ENCODE assay signal across 8 cellular contexts in the genomic region with DNA sequence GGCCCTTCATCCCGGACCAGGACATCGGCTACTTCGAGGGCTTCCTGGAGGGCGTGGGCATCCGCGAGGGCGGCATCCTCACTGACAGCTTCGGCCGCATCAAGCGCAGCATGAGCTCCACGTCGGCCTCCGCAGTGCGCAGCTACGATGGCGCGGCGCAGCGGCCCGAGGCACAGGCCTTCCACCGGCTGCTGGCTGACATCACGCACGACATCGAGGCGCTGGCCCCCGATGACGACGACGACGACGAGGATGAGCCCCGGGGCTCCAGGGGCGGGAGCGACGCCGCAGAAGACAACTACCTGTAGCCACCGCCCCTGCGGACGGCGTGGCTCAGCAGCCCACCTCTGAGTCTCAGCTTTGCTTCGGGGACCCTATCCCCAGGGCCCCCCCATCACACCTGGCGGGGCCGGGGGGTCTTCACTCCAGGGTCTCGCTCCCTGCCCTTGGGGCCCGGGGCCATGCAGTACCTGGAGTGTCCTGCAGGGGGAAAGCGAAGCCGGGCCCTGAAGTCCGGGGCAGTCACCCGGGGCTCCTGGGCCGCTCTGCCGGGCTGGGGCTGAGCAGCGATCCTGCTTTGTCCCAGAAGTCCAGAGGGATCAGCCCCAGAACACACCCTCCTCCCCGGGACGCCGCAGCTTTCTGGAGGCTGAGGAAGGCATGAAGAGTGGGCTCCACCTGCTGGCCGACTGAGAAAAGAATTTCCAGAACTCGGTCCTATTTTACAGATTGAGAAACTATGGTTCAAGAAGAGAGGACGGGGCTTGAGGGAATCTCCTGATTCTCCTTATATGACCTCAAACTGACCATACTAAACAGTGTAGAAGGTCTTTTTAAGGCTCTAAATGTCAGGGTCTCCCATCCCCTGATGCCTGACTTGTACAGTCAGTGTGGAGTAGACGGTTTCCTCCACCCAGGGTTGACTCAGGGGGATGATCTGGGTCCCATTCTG. TPM values are rescaled to one million over a fixed set of nuclear protein-coding genes. Genes with fewer than 3 reads are reported as not detected.
A peak's percentile ranks its signal among the peaks of the same experiment; 100 is the strongest.
DNase-seq lines count a peak whose midpoint lies in the region; ATAC-seq and TF ChIP-seq lines count a peak whose summit lies in the region.

No MANE protein-coding gene starts in this region.

- H3K4me3 ChIP-seq in heart right ventricle (peak overlapping the region in 8 of 10 donors; percentile 6 to 44 (median 33)), psoas muscle (peak overlapping the region; percentile 50)

- H3K4me1 ChIP-seq in heart right ventricle = peaks cover 3 to 50% (median 11%) of the 10 kb centered on the region in 9 donors
- H3K4me1 ChIP-seq in psoas muscle = no peaks in the 10 kb centered on the region

- 17 to 30% methylated on average over 58 to 59 of the region's 59 CpGs for WGBS in heart right ventricle, 2 donors
- WGBS in psoas muscle, 3 donors = 14 to 24% (median 17%) methylated on average over 55 to 59 of the region's 59 CpGs

- H3K27me3 ChIP-seq in heart right ventricle (peaks cover 0 to 34% (median 15%) of the 10 kb centered on the region in 7 donors), psoas muscle (ENCODE audit: insufficient read depth in 3 of 3, low read length in 2 of 3) (peaks cover 0 to 32% (median under 1%) of the 10 kb centered on the region in 3 donors)

- peak; percentile 79 to 91 (median 88) for ATAC-seq in heart right ventricle
- ATAC-seq in psoas muscle = peak; percentile 84 to 94 (median 87)
- ATAC-seq in GM19452 (IDR thresholded peaks at IDR 0.05; ENCODE audit: unreplicated experiment) = no peak
- no peak for ATAC-seq in HG03439 (IDR thresholded peaks at IDR 0.05; ENCODE audit: unreplicated experiment)

- intact Hi-C loops in heart right ventricle (cut with DNase I) = loop anchor here (1.0 to 10.0 kb wide), 13 partner anchors 64 to 494 kb away; a partner anchor contains a TSS
- intact Hi-C loops in psoas muscle (cut with DNase I) = loop anchor here (1.0 to 10.0 kb wide), 6 partner anchors 61 to 306 kb away; a partner anchor contains a TSS

- TF ChIP-seq CTCF in GM12872 (IDR thresholded peaks at IDR 0.05; ENCODE audit: insufficient read depth, low read depth, low read length) = peak; percentile 93
- peak in 8 of 9 donors; percentile 84 to 98 (median 88) for TF ChIP-seq CTCF in heart right ventricle (IDR thresholded peaks at IDR 0.05)
- peak; percentile 93 for TF ChIP-seq CTCF in psoas muscle (IDR thresholded peaks at IDR 0.05)

- H3K27ac ChIP-seq in heart right ventricle = peak overlapping the region in 1 of 10 donors; percentile 41
- no peak overlapping the region for H3K27ac ChIP-seq in psoas muscle

- H3K9me3 ChIP-seq in heart right ventricle (no peaks in the 10 kb centered on the region), psoas muscle (no peaks in the 10 kb centered on the region)

- H3K36me3 ChIP-seq in heart right ventricle = peaks cover 0 to 50% (median 0%) of the 10 kb centered on the region in 9 donors
- H3K36me3 ChIP-seq in psoas muscle (ENCODE audit: insufficient read depth in 1 of 2, low read depth in 1 of 2) = no peaks in the 10 kb centered on the region

- DNase-seq in NCI-H146 (lab: John Stamatoyannopoulos, UW) = peak; percentile 88
- DNase-seq in T follicular helper cell (ENCODE audit: low read depth) = peak; percentile 35
- DNase-seq in amniotic stem cell (lab: John Stamatoyannopoulos, UW) = peak; percentile 51
- peak; percentile 80 to 87 for DNase-seq in heart right ventricle
- peak; percentile 77 to 87 for DNase-seq in psoas muscle

RNA-seq across cellular contexts. Expression of a gene that starts 20.8 kb away (rescaled TPM):
- 10 to 100 TPM in 1 of 10 donors, 1 to 10 TPM in 9; 1.6 to 22.9 (median 3.0) TPM for total RNA-seq in heart right ventricle
- polyA plus RNA-seq in heart right ventricle = 1 to 10 TPM; 2.3 to 3.7 TPM
- 1 to 10 TPM; 1.9 to 5.5 (median 2.8) TPM for total RNA-seq in psoas muscle
- polyA plus RNA-seq in psoas muscle = 1 to 10 TPM in 2 of 3 donors, under 1 TPM in 1; 0.79 to 1.2 (median 1.2) TPM

RNA-seq across cellular contexts. Expression of a gene that starts 21.0 kb away (rescaled TPM):
- 10 to 100 TPM in 1 of 10 donors, 1 to 10 TPM in 9; 4.9 to 10.7 (median 7.4) TPM for total RNA-seq in heart right ventricle
- polyA plus RNA-seq in heart right ventricle = 10 to 100 TPM; 12.9 to 26.8 TPM
- 1 to 10 TPM; 3.3 to 7.3 (median 3.7) TPM for total RNA-seq in psoas muscle
- 1 to 10 TPM; 3.4 to 4.9 (median 4.0) TPM for polyA plus RNA-seq in psoas muscle

Comparison
In these comparisons a context has a peak if more than half of its experiments do, and no peak if none do; other contexts are left out.
1. DNase-seq: peak in every context shown above with its lines; median percentile 88 in NCI-H146; 84 in heart right ventricle; 82 in psoas muscle; 51 in amniotic stem cell; 35 in T follicular helper cell.
2. ATAC-seq: peak in heart right ventricle (8 of 8) and psoas muscle (4 of 4); none in GM19452 (single experiment) and HG03439 (single experiment).
3. Peak in every context shown above with its lines, with median percentiles within 50 percentile points of each other: CTCF ChIP-seq.